Comparison of ENCODE assay signal across 1 cellular context in the genomic region with DNA sequence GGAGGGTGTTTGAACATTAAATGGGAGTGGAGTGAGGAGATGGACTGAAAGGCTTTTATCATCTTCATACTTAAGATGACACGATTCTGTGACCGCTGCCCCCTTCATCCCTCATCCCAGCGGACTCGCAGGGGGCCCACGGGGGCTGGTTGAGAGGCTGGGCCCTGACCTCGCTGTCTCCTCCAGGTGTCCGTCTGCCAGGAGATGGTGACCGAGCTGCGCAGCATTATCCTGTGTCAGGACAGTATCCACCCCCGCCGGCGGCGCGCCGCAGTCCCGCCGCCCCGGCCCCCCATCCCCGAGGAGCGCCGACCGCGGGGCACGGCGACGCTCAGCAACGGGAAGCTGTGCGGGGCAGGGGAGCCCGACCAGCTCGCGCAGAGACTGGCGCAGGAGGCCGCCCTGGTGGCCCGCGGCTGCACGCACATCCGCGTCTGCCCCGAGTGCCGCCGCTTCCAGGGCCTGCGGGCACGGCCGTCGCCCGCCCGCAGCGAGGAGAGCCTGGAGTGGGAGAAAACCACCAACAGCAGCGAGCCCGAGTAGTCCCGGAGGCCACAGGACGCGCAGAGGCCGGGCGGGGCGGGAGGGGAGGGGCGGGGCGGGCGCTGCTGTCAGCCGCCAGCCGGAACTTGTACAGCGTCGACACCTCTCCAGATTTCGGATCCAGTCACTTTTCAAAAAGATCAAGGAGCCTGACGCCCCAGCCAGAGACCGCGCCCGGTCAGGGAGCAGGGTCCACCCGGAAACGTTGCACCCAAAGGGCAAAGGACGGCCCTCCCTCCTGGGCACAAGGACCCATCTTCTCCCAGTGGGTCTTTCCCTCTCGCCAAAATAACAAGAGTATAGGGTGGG.
A peak's percentile ranks its signal among the peaks of the same experiment; 100 is the strongest.
TF ChIP-seq lines count a peak whose summit lies in the region.

No MANE protein-coding gene starts in this region.

TF ChIP-seq in H1, 55 proteins besides CTCF, POLR2A, EP300 and RAD21 (continued from another document):
- TF ChIP-seq RBBP5 (IDR thresholded peaks at IDR 0.05; ENCODE audit: borderline replicate concordance, low read depth, low read length) (peak; percentile 71; the same call in 1 of the 2 replicates), KDM4A (IDR thresholded peaks at IDR 0.05; ENCODE audit: low read depth, low read length, severe bottlenecking) (peak; percentile 48), HDAC2 (IDR thresholded peaks at IDR 0.05; ENCODE audit: borderline replicate concordance in 1 of 2, low read depth in 2 of 2, low read length in 2 of 2) (peak in 1 of 2 experiments; percentile 48; a peak in 1 of 4 replicates), TAF7 (optimal IDR thresholded peaks at IDR 0.05; ENCODE audit: borderline replicate concordance, low read depth, low read length) (no peak), POU5F1 (IDR thresholded peaks at IDR 0.05; ENCODE audit: low read depth, low read length) (no peak), SRF (IDR thresholded peaks at IDR 0.05; ENCODE audit: low read depth, low read length) (no peak), SAP30 (IDR thresholded peaks at IDR 0.05; ENCODE audit: insufficient read depth, insufficient replicate concordance, low read length) (no peak), RNF2 (IDR thresholded peaks at IDR 0.05; ENCODE audit: borderline replicate concordance, low read depth, low read length, missing control alignments, poor library complexity, severe bottlenecking) (no peak)
- TF ChIP-seq, protein P1, sequence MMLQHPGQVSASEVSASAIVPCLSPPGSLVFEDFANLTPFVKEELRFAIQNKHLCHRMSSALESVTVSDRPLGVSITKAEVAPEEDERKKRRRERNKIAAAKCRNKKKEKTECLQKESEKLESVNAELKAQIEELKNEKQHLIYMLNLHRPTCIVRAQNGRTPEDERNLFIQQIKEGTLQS (IDR thresholded peaks at IDR 0.05; ENCODE audit: insufficient read depth, low read depth, low read length) = no peak
TF ChIP-seq in H1: peak in this region for 3.
